1 cellular context compared by ENCODE assay signal in the genomic region with DNA sequence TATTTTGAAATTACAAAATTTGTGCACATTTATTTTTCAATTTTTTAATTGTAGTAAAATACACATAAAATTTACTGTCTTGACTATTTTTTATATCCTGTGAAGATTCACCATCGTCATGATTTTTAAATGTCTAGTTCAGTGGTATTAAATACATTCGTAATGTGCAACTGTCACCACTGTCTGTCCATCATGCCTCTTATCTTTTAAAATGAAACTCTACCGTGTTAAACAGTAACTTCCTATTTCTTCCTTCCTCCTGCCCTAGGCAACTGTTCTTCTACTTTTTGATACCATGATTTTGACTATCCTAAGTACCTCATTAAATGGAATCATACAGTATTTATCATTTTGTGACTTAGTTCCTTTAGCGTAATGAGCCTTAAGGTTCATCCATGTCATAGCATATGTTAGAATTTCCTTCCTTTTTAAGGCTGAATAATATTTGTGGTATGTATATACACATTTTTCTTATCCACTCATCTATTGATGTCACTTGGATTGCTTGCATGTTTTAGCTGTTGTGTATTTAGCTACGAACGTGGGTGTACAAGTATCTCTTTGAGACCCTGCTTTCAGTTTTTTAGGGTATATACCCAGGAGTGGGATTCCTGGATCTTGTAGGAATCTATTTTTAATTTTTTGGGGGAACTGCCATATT.
A peak's percentile ranks its signal among the peaks of the same experiment; 100 is the strongest.
TF ChIP-seq lines count a peak whose summit lies in the region.

No MANE protein-coding gene starts in this region.

TF ChIP-seq in K562, 482 proteins besides CTCF, POLR2A, EP300 and RAD21:
- TF ChIP-seq, protein P1, sequence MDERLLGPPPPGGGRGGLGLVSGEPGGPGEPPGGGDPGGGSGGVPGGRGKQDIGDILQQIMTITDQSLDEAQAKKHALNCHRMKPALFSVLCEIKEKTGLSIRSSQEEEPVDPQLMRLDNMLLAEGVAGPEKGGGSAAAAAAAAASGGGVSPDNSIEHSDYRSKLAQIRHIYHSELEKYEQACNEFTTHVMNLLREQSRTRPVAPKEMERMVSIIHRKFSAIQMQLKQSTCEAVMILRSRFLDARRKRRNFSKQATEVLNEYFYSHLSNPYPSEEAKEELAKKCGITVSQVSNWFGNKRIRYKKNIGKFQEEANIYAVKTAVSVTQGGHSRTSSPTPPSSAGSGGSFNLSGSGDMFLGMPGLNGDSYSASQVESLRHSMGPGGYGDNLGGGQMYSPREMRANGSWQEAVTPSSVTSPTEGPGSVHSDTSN (CRISPR knock-in tag; IDR thresholded peaks at IDR 0.05; ENCODE audit: low read depth): 0 out of 2 replicates have a peak, but pooled peaks have one; percentile 24
- TF ChIP-seq, protein P1 (tag; conservative IDR thresholded peaks at IDR 0.05; ENCODE audit: low read depth): peak; percentile 69
- TF ChIP-seq MEIS2 (IDR thresholded peaks at IDR 0.05; ENCODE audit: partially characterized antibody) (peak; percentile 69), ZNF224 (CRISPR knock-in tag; IDR thresholded peaks at IDR 0.05) (no peak), FOXM1 (IDR thresholded peaks at IDR 0.05; ENCODE audit: low read depth) (0 out of 2 replicates have a peak, but pooled peaks have one; percentile 16), FOXM1 (CRISPR knock-in tag; IDR thresholded peaks at IDR 0.05; ENCODE audit: low read depth) (no peak), MYBL2 (IDR thresholded peaks at IDR 0.05; ENCODE audit: low read depth) (peak; percentile 48), MYBL2 (CRISPR knock-in tag; IDR thresholded peaks at IDR 0.05; ENCODE audit: borderline replicate concordance) (no peak), PKNOX1 (IDR thresholded peaks at IDR 0.05) (peak; percentile 92), SP2 (IDR thresholded peaks at IDR 0.05; ENCODE audit: extremely low read depth, low read depth, low read length, poor library complexity, severe bottlenecking) (no peak)
